1 cellular context compared by ENCODE assay signal in the genomic region with DNA sequence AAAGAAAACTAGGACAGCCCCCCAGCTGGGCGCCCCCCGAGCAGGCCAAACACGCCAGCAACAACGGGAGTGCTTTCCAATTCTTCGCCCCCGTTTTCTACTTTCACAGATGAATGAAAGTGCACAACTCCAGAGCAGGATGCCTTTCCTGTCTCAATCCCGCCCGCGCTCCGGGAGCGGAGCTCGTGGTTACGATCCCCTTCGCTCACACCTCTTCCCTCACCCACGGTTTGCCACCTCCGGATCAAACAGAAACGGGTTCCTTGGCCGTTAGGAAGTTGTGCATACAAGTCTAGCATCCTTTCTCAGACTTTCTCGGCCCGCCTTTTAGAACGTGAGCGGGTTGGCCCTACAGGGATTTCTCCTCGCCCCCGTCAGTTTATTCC.
TF ChIP-seq lines count a peak whose summit lies in the region.

No MANE protein-coding gene starts in this region.

TF ChIP-seq in HepG2, 621 proteins besides CTCF, POLR2A, EP300 and RAD21 (continued from another document):
- no peak for TF ChIP-seq DNMT1 (CRISPR knock-in tag; IDR thresholded peaks at IDR 0.05)
- TF ChIP-seq ZNF253 (CRISPR knock-in tag; IDR thresholded peaks at IDR 0.05; ENCODE audit: borderline replicate concordance) = 0 out of 2 replicates have a peak, but pooled peaks have one; percentile 33
- 0 out of 2 replicates have a peak, but pooled peaks have one; percentile 49 for TF ChIP-seq ZNF850 (CRISPR knock-in tag; conservative IDR thresholded peaks at IDR 0.05)
- TF ChIP-seq ZFP37 (CRISPR knock-in tag; IDR thresholded peaks at IDR 0.05; ENCODE audit: borderline replicate concordance) = 0 out of 2 replicates have a peak, but pooled peaks have one; percentile 32
- TF ChIP-seq CENPT (CRISPR knock-in tag; IDR thresholded peaks at IDR 0.05; ENCODE audit: low read depth) = peak; percentile 68; the same call in 1 of the 2 replicates
- no peak; the same call in 1 of the 2 replicates for TF ChIP-seq BORCS8-MEF2B (CRISPR knock-in tag; IDR thresholded peaks at IDR 0.05)
- TF ChIP-seq ZC3H13 (CRISPR knock-in tag; IDR thresholded peaks at IDR 0.05) = 0 out of 2 replicates have a peak, but pooled peaks have one; percentile 2
- no peak for TF ChIP-seq HOXA7 (CRISPR knock-in tag; IDR thresholded peaks at IDR 0.05)
- TF ChIP-seq, protein P1, sequence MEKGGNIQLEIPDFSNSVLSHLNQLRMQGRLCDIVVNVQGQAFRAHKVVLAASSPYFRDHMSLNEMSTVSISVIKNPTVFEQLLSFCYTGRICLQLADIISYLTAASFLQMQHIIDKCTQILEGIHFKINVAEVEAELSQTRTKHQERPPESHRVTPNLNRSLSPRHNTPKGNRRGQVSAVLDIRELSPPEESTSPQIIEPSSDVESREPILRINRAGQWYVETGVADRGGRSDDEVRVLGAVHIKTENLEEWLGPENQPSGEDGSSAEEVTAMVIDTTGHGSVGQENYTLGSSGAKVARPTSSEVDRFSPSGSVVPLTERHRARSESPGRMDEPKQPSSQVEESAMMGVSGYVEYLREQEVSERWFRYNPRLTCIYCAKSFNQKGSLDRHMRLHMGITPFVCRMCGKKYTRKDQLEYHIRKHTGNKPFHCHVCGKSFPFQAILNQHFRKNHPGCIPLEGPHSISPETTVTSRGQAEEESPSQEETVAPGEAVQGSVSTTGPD (CRISPR knock-in tag; IDR thresholded peaks at IDR 0.05) = peak; percentile 63; the same call in 1 of the 2 replicates
- TF ChIP-seq MIER3 (CRISPR knock-in tag; IDR thresholded peaks at IDR 0.05; ENCODE audit: borderline replicate concordance) = 0 out of 2 replicates have a peak, but pooled peaks have one; percentile 28
- TF ChIP-seq, protein P2, sequence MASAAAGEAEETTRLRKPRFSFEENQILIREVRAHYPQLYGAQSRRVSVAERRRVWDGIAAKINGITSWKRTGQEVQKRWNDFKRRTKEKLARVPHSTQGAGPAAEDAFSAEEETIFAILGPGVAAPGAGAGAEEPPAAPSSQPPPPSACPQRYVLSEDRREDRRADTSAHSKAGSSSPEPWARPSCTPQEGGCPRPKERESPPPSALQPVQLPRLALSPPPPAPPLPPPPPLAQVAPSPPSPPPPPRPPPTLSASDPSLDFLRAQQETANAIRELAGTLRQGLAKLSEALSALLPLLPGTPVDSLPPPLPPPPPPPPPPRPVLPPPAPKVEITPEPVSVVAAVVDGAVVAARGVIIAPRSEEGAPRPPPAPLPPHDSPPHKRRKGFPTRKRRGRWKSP (CRISPR knock-in tag; IDR thresholded peaks at IDR 0.05) = no peak
- TF ChIP-seq, protein P3, sequence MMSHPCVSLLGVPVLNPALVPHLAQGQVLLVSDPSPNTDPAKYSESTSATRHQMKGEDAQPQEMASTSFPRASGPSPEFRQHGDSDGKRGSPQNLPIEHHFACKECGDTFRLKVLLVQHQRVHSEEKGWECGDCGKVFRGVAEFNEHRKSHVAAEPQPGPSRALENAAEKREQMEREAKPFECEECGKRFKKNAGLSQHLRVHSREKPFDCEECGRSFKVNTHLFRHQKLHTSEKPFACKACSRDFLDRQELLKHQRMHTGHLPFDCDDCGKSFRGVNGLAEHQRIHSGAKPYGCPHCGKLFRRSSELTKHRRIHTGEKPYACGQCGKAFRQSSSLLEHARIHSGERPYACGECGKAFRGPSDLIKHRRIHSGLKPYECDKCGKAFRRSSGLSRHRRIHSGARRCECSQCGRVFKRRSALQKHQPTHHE (CRISPR knock-in tag; IDR thresholded peaks at IDR 0.05; ENCODE audit: borderline replicate concordance) = 0 out of 2 replicates have a peak, but pooled peaks have one; percentile 22
- TF ChIP-seq ZNF296 (CRISPR knock-in tag; conservative IDR thresholded peaks at IDR 0.05) = no peak
- TF ChIP-seq, protein P4, sequence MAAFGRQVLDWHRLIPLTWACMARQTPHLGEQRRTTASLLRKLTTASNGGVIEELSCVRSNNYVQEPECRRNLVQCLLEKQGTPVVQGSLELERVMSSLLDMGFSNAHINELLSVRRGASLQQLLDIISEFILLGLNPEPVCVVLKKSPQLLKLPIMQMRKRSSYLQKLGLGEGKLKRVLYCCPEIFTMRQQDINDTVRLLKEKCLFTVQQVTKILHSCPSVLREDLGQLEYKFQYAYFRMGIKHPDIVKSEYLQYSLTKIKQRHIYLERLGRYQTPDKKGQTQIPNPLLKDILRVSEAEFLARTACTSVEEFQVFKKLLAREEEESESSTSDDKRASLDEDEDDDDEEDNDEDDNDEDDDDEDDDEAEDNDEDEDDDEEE (CRISPR knock-in tag; IDR thresholded peaks at IDR 0.05) = peak; percentile 69; the same call in 1 of the 2 replicates
- 0 out of 2 replicates have a peak, but pooled peaks have one; percentile 8 for TF ChIP-seq RELA (CRISPR knock-in tag; IDR thresholded peaks at IDR 0.05)
- TF ChIP-seq HES4 (CRISPR knock-in tag; IDR thresholded peaks at IDR 0.05; ENCODE audit: borderline replicate concordance) = 0 out of 2 replicates have a peak, but pooled peaks have one; percentile 53
- TF ChIP-seq ZNF709 (CRISPR knock-in tag; IDR thresholded peaks at IDR 0.05) = peak; percentile 83
- TF ChIP-seq HMGA1 (CRISPR knock-in tag; conservative IDR thresholded peaks at IDR 0.05) = no peak
- peak; percentile 76 for TF ChIP-seq ZNF607 (CRISPR knock-in tag; IDR thresholded peaks at IDR 0.05; ENCODE audit: borderline replicate concordance)
- TF ChIP-seq, protein P5, sequence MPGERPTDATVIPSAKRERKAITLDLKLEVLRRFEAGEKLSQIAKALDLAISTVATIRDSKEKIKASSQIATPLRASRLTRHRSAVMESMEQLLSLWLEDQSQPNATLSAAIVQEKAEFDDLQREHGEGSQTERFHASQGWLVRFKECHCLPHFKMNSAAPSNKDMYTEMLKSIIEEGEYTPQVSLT (CRISPR knock-in tag; IDR thresholded peaks at IDR 0.05; ENCODE audit: borderline replicate concordance, low read depth) = 0 out of 2 replicates have a peak, but pooled peaks have one; percentile 17
- TF ChIP-seq, protein P6, sequence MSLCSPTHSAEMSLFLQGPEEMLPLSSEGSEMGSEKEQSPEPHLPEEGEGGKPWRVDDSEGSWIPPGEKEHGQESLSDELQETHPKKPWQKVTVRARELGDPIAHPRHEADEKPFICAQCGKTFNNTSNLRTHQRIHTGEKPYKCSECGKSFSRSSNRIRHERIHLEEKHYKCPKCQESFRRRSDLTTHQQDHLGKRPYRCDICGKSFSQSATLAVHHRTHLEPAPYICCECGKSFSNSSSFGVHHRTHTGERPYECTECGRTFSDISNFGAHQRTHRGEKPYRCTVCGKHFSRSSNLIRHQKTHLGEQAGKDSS (CRISPR knock-in tag; IDR thresholded peaks at IDR 0.05; ENCODE audit: borderline replicate concordance, low read depth) = 0 out of 2 replicates have a peak, but pooled peaks have one; percentile 15
- peak; percentile 19; the same call in 1 of the 2 replicates for TF ChIP-seq ATF7-NPFF (CRISPR knock-in tag; IDR thresholded peaks at IDR 0.05; ENCODE audit: low read depth)
- TF ChIP-seq GTF3A (CRISPR knock-in tag; conservative IDR thresholded peaks at IDR 0.05) = 0 out of 2 replicates have a peak, but pooled peaks have one; percentile 78
- peak; percentile 38; the same call in 1 of the 2 replicates for TF ChIP-seq SOX13 (IDR thresholded peaks at IDR 0.05)
- no peak for TF ChIP-seq SOX13 (CRISPR knock-in tag; conservative IDR thresholded peaks at IDR 0.05 in 1 of 2, IDR thresholded peaks at IDR 0.05 in 1 of 2)
